In genomic region chr11:44457862-44458261, GRCh38 we compare ENCODE assay signal across 4 cellular contexts.
"Had no signal": no experiment of that assay in that cellular context is flagged by ENCODE, and none has a peak within 500 bp of the region (broad histone marks: within the 10 kb centered on the region; RNA-seq: fewer than 3 reads in every experiment).

No MANE protein-coding gene starts in this region.

- H3K4me3 ChIP-seq: GM23338 had no signal

- H3K4me2 ChIP-seq: GM23338 had no signal

- H3K27ac Mint-ChIP-seq: GM23338, H9 had no signal

- DNase-seq: H9, HCEC 1CT, IMR-90 had no signal

- H3K4me1 Mint-ChIP-seq: GM23338 had no signal

- H2AFZ ChIP-seq: GM23338 had no signal

- H3K4me3 Mint-ChIP-seq: GM23338, H9 had no signal
